Comparison of ENCODE assay signal across 1 cellular context in the genomic region with DNA sequence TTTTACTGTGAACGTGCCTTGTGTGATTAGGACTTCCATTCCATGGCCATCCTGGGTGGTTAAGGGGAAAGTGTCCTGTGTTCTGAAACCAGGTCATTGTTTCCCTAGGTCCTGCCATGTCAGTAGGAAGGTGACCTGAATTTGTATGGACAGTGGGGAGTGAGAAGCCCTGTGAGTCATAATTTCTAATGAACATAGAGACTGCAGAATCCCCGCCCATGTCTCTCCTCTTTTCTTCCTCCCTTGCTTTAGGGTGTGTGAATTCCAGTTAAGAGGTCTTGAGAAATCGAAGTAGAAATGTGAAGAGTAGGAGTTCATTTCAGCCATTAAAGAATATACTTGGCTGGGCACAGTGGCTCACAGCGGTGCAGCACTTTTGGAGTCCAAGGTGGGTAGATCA.
TF ChIP-seq lines count a peak whose summit lies in the region.

No MANE protein-coding gene starts in this region.

TF ChIP-seq in GM23338, 12 proteins besides CTCF, POLR2A, EP300 and RAD21:
- TF ChIP-seq EZH2phosphoT487 (IDR thresholded peaks at IDR 0.05; ENCODE audit: unreplicated experiment) (no peak), ZNF114 (CRISPR knock-in tag; IDR thresholded peaks at IDR 0.05) (no peak), JUNB (IDR thresholded peaks at IDR 0.05; ENCODE audit: unreplicated experiment) (no peak), POLR2AphosphoS5 (IDR thresholded peaks at IDR 0.05; ENCODE audit: low read depth) (no peak), EZH2 (IDR thresholded peaks at IDR 0.05; ENCODE audit: low read depth, unreplicated experiment) (no peak), NANOG (IDR thresholded peaks at IDR 0.05; ENCODE audit: borderline replicate concordance) (no peak), ZNF331 (CRISPR knock-in tag; IDR thresholded peaks at IDR 0.05; ENCODE audit: low read depth) (no peak), STAT1 (IDR thresholded peaks at IDR 0.05; ENCODE audit: unreplicated experiment) (no peak), CREB1 (CRISPR knock-in tag; IDR thresholded peaks at IDR 0.05; ENCODE audit: low read depth) (no peak)
- TF ChIP-seq, protein P1, sequence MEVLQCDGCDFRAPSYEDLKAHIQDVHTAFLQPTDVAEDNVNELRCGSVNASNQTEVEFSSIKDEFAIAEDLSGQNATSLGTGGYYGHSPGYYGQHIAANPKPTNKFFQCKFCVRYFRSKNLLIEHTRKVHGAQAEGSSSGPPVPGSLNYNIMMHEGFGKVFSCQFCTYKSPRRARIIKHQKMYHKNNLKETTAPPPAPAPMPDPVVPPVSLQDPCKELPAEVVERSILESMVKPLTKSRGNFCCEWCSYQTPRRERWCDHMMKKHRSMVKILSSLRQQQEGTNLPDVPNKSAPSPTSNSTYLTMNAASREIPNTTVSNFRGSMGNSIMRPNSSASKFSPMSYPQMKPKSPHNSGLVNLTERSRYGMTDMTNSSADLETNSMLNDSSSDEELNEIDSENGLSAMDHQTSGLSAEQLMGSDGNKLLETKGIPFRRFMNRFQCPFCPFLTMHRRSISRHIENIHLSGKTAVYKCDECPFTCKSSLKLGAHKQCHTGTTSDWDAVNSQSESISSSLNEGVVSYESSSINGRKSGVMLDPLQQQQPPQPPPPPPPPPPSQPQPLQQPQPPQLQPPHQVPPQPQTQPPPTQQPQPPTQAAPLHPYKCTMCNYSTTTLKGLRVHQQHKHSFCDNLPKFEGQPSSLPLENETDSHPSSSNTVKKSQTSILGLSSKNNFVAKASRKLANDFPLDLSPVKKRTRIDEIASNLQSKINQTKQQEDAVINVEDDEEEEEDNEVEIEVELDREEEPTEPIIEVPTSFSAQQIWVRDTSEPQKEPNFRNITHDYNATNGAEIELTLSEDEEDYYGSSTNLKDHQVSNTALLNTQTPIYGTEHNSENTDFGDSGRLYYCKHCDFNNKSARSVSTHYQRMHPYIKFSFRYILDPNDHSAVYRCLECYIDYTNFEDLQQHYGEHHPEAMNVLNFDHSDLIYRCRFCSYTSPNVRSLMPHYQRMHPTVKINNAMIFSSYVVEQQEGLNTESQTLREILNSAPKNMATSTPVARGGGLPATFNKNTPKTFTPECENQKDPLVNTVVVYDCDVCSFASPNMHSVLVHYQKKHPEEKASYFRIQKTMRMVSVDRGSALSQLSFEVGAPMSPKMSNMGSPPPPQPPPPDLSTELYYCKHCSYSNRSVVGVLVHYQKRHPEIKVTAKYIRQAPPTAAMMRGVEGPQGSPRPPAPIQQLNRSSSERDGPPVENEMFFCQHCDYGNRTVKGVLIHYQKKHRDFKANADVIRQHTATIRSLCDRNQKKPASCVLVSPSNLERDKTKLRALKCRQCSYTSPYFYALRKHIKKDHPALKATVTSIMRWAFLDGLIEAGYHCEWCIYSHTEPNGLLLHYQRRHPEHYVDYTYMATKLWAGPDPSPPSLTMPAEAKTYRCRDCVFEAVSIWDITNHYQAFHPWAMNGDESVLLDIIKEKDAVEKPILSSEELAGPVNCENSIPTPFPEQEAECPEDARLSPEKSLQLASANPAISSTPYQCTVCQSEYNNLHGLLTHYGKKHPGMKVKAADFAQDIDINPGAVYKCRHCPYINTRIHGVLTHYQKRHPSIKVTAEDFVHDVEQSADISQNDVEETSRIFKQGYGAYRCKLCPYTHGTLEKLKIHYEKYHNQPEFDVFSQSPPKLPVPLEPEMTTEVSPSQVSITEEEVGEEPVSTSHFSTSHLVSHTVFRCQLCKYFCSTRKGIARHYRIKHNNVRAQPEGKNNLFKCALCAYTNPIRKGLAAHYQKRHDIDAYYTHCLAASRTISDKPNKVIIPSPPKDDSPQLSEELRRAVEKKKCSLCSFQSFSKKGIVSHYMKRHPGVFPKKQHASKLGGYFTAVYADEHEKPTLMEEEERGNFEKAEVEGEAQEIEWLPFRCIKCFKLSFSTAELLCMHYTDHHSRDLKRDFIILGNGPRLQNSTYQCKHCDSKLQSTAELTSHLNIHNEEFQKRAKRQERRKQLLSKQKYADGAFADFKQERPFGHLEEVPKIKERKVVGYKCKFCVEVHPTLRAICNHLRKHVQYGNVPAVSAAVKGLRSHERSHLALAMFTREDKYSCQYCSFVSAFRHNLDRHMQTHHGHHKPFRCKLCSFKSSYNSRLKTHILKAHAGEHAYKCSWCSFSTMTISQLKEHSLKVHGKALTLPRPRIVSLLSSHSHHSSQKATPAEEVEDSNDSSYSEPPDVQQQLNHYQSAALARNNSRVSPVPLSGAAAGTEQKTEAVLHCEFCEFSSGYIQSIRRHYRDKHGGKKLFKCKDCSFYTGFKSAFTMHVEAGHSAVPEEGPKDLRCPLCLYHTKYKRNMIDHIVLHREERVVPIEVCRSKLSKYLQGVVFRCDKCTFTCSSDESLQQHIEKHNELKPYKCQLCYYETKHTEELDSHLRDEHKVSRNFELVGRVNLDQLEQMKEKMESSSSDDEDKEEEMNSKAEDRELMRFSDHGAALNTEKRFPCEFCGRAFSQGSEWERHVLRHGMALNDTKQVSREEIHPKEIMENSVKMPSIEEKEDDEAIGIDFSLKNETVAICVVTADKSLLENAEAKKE (CRISPR knock-in tag; IDR thresholded peaks at IDR 0.05), result no peak
- TF ChIP-seq, protein P2, sequence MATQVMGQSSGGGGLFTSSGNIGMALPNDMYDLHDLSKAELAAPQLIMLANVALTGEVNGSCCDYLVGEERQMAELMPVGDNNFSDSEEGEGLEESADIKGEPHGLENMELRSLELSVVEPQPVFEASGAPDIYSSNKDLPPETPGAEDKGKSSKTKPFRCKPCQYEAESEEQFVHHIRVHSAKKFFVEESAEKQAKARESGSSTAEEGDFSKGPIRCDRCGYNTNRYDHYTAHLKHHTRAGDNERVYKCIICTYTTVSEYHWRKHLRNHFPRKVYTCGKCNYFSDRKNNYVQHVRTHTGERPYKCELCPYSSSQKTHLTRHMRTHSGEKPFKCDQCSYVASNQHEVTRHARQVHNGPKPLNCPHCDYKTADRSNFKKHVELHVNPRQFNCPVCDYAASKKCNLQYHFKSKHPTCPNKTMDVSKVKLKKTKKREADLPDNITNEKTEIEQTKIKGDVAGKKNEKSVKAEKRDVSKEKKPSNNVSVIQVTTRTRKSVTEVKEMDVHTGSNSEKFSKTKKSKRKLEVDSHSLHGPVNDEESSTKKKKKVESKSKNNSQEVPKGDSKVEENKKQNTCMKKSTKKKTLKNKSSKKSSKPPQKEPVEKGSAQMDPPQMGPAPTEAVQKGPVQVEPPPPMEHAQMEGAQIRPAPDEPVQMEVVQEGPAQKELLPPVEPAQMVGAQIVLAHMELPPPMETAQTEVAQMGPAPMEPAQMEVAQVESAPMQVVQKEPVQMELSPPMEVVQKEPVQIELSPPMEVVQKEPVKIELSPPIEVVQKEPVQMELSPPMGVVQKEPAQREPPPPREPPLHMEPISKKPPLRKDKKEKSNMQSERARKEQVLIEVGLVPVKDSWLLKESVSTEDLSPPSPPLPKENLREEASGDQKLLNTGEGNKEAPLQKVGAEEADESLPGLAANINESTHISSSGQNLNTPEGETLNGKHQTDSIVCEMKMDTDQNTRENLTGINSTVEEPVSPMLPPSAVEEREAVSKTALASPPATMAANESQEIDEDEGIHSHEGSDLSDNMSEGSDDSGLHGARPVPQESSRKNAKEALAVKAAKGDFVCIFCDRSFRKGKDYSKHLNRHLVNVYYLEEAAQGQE (IDR thresholded peaks at IDR 0.05; ENCODE audit: unreplicated experiment), result no peak
- TF ChIP-seq, protein P3, sequence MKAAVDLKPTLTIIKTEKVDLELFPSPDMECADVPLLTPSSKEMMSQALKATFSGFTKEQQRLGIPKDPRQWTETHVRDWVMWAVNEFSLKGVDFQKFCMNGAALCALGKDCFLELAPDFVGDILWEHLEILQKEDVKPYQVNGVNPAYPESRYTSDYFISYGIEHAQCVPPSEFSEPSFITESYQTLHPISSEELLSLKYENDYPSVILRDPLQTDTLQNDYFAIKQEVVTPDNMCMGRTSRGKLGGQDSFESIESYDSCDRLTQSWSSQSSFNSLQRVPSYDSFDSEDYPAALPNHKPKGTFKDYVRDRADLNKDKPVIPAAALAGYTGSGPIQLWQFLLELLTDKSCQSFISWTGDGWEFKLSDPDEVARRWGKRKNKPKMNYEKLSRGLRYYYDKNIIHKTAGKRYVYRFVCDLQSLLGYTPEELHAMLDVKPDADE (IDR thresholded peaks at IDR 0.05), result no peak
